ENCODE assay signal across 20 cellular contexts in the genomic region with DNA sequence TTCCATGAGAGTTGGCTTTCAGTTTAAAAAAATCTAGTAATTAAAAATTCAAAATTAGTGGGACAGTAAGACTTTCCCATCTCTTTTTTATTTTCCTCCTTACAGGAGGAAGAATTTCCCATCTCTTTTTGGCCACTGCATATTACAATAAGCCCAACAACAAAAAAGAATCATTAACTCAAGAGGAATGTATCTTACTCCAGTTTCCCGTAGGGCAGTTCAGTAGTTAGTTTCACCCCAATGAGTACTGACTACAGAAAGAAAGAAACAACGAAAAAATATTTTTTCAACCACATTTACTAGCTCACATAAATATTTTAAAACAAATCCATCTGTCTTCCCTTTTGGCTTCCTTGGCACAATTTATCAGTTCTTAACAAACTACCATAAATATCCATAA. TPM values are rescaled to one million over a fixed set of nuclear protein-coding genes. Genes with fewer than 3 reads are reported as not detected.
DNase-seq lines count a peak whose midpoint lies in the region; ATAC-seq, FAIRE-seq and TF ChIP-seq lines count a peak whose summit lies in the region.
"Had no signal": no experiment of that assay in that cellular context is flagged by ENCODE, and none has a peak within 500 bp of the region (broad histone marks: within the 10 kb centered on the region; RNA-seq: fewer than 3 reads in every experiment).

No MANE protein-coding gene starts in this region.

- H2AFZ ChIP-seq in mesenchymal stem cell (ENCODE audit: low read depth, low read length), result no peak overlapping the region

- H3K27ac ChIP-seq in A549, result peak overlapping the region in 1 of 2 experiments; percentile 48; a peak in 1 of 6 replicates
- peak overlapping the region; percentile 86 for H3K27ac ChIP-seq in mesenchymal stem cell (ENCODE audit: low read length, poor library complexity, severe bottlenecking)

- no peak for TF ChIP-seq RAD21 in A549 (conservative IDR thresholded peaks at IDR 0.05 in 1 of 2, IDR thresholded peaks at IDR 0.05 in 1 of 2)

- H3K4me1 ChIP-seq in A549 (peaks cover 47% of the 10 kb centered on the region), mesenchymal stem cell (ENCODE audit: control insufficient read depth, insufficient read depth, low read depth, low read length) (peaks cover 8% of the 10 kb centered on the region)

- H3K9ac ChIP-seq in mesenchymal stem cell (ENCODE audit: low read length), result peak overlapping the region; percentile 74

- CTCF ChIA-PET in A549 (lab: Yijun Ruan, JAX), result interaction anchor here (1.1 kb wide), 1 partner anchor 73 kb away, joined by 3 read pairs; no protein-coding TSS in a partner anchor

- H2BK12ac ChIP-seq in mesenchymal stem cell (ENCODE audit: low read length in 2 of 2), result no peak overlapping the region

- no peak for FAIRE-seq in A549 (lab: Jason Lieb, UNC)
- FAIRE-seq: H1 had no signal

- no peak overlapping the region for H3K27ac Mint-ChIP-seq in stimulated activated naive B cell treated with anti-CD40 and anti-IgM and Interleukin-4, amounts not matched to agents 10 μg/mL and 1 μg/mL and 100 μg/mL, for 72 hours
- H3K27ac Mint-ChIP-seq: CD8-positive, alpha-beta memory T cell had no signal

- H2AK5ac ChIP-seq in mesenchymal stem cell (ENCODE audit: low read length, severe bottlenecking), result no peak overlapping the region

- H4K8ac ChIP-seq in mesenchymal stem cell (ENCODE audit: low read length), result no peak overlapping the region

- no peak for TF ChIP-seq CTCF in A549 (IDR thresholded peaks at IDR 0.05)

- no peak for TF ChIP-seq POLR2A in A549 (IDR thresholded peaks at IDR 0.05; ENCODE audit: low read length)

- no peak overlapping the region for H2BK5ac ChIP-seq in mesenchymal stem cell (ENCODE audit: low read depth, low read length, poor library complexity, severe bottlenecking)

- no peak overlapping the region for H4K91ac ChIP-seq in mesenchymal stem cell (ENCODE audit: low read length)

- DNase-seq in A549 (ENCODE audit: low read depth in 1 of 2, low spot score in 1 of 2), result no peak
- peak; percentile 6 for DNase-seq in EH (ENCODE audit: low read depth)
- peak; percentile 63 for DNase-seq in glomerular visceral epithelial cell (ENCODE audit: extremely low spot score)
- no peak for DNase-seq in mesenchymal stem cell
- no peak for DNase-seq in stimulated activated naive B cell treated with anti-CD40 and anti-IgM and Interleukin-4, amounts not matched to agents 10 μg/mL and 1 μg/mL and 100 μg/mL, for 72 hours
- DNase-seq in KG1 (lab: John Stamatoyannopoulos, UW), result no peak
- no peak for DNase-seq in SIG-M5 (lab: John Stamatoyannopoulos, UW)
- DNase-seq: 8988T; CD8-positive, alpha-beta memory T cell; DMS79 treated with DMSO at 0.1 percent for 48 hours; KBM-7; NCI-H1105 treated with DMSO at 0.1 percent for 48 hours; NCI-H1694; NCI-H226; NCI-H524; NCI-H82; OCI-M1; RPMI8226 had no signal

- no peaks in the 10 kb centered on the region for H3K27me3 ChIP-seq in mesenchymal stem cell (ENCODE audit: control insufficient read depth in 1 of 2, insufficient read depth in 1 of 2, low read length in 2 of 2)

- H3K36me3 ChIP-seq in mesenchymal stem cell (ENCODE audit: control insufficient read depth in 1 of 2, insufficient read depth in 2 of 2, low read depth in 1 of 2, low read length in 2 of 2), result no peaks in the 10 kb centered on the region

- WGBS in A549 (ENCODE audit: missing lambda C conversion rate), result 33% methylated on average over 2 of the region's 2 CpGs
- 100% methylated on average over 2 of the region's 2 CpGs for WGBS in mesenchymal stem cell

- H3K14ac ChIP-seq in mesenchymal stem cell (ENCODE audit: low read length in 2 of 2), result no peak overlapping the region

- H2BK120ac ChIP-seq in mesenchymal stem cell (ENCODE audit: low read depth, low read length), result no peak overlapping the region

- H3K4me2 ChIP-seq in A549 (peak overlapping the region; percentile 57), mesenchymal stem cell (ENCODE audit: low read length, poor library complexity, severe bottlenecking) (no peak overlapping the region)

- no peak for ATAC-seq in A549
- no peak for ATAC-seq in stimulated activated naive B cell treated with anti-CD40 and anti-IgM and Interleukin-4, amounts not matched to agents 10 μg/mL and 1 μg/mL and 100 μg/mL, for 72 hours (replicated peaks)
- ATAC-seq in GM21529 (IDR thresholded peaks at IDR 0.05; ENCODE audit: unreplicated experiment), result no peak

- no peak overlapping the region for H3K23ac ChIP-seq in mesenchymal stem cell (ENCODE audit: low read length in 2 of 2)

- H3K27me3 Mint-ChIP-seq in stimulated activated naive B cell treated with anti-CD40 and anti-IgM and Interleukin-4, amounts not matched to agents 10 μg/mL and 1 μg/mL and 100 μg/mL, for 72 hours, result no peaks in the 10 kb centered on the region
- H3K27me3 Mint-ChIP-seq: CD8-positive, alpha-beta memory T cell had no signal

- peaks cover 2% of the 10 kb centered on the region for H3K79me1 ChIP-seq in mesenchymal stem cell (replicated peaks; ENCODE audit: low read length, poor library complexity, severe bottlenecking)

- H3K4me1 Mint-ChIP-seq in stimulated activated naive B cell treated with anti-CD40 and anti-IgM and Interleukin-4, amounts not matched to agents 10 μg/mL and 1 μg/mL and 100 μg/mL, for 72 hours, result peaks cover 14 to 34% of the 10 kb centered on the region in 2 donors

- TF ChIP-seq EP300 in A549 (IDR thresholded peaks at IDR 0.05), result no peak

- no peak overlapping the region for H3K4ac ChIP-seq in mesenchymal stem cell (ENCODE audit: low read depth in 1 of 2, low read length in 2 of 2)

- H3K18ac ChIP-seq in mesenchymal stem cell (ENCODE audit: low read depth in 1 of 2, low read length in 2 of 2), result no peak overlapping the region

- peaks cover 37 to 41% of the 10 kb centered on the region in 2 donors for H3K36me3 Mint-ChIP-seq in stimulated activated naive B cell treated with anti-CD40 and anti-IgM and Interleukin-4, amounts not matched to agents 10 μg/mL and 1 μg/mL and 100 μg/mL, for 72 hours

- H3K4me3 ChIP-seq in A549 (no peak overlapping the region), mesenchymal stem cell (ENCODE audit: insufficient read depth in 1 of 2, low read depth in 1 of 2, low read length in 2 of 2) (no peak overlapping the region)

- POLR2A ChIA-PET in A549 (lab: Yijun Ruan, JAX), result interaction anchor here (0.8 kb wide), 1 partner anchor 23 kb away, joined by 3 read pairs; the partner anchor contains the start of gene EEF1E1

- H3K9me3 Mint-ChIP-seq in stimulated activated naive B cell treated with anti-CD40 and anti-IgM and Interleukin-4, amounts not matched to agents 10 μg/mL and 1 μg/mL and 100 μg/mL, for 72 hours, result no peaks in the 10 kb centered on the region
- H3K9me3 Mint-ChIP-seq: CD8-positive, alpha-beta memory T cell had no signal

- H3K9me3 ChIP-seq in A549 (no peaks in the 10 kb centered on the region), mesenchymal stem cell (ENCODE audit: control insufficient read depth, low read length) (no peaks in the 10 kb centered on the region)

- H2BK15ac ChIP-seq in mesenchymal stem cell (ENCODE audit: low read depth, poor library complexity, severe bottlenecking), result no peak overlapping the region

- no peak overlapping the region for H3K4me3 Mint-ChIP-seq in stimulated activated naive B cell treated with anti-CD40 and anti-IgM and Interleukin-4, amounts not matched to agents 10 μg/mL and 1 μg/mL and 100 μg/mL, for 72 hours
- H3K4me3 Mint-ChIP-seq: CD8-positive, alpha-beta memory T cell had no signal

TF ChIP-seq in A549, 52 proteins besides CTCF, POLR2A, EP300 and RAD21 (continues in another document):
- TF ChIP-seq ZFP36 (IDR thresholded peaks at IDR 0.05; ENCODE audit: borderline replicate concordance, partially characterized antibody) (no peak), PHF8 (IDR thresholded peaks at IDR 0.05; ENCODE audit: borderline replicate concordance, low read depth) (no peak), PBX3 (IDR thresholded peaks at IDR 0.05) (no peak), EHF (CRISPR knock-in tag; IDR thresholded peaks at IDR 0.05) (no peak)
- TF ChIP-seq, protein P1, sequence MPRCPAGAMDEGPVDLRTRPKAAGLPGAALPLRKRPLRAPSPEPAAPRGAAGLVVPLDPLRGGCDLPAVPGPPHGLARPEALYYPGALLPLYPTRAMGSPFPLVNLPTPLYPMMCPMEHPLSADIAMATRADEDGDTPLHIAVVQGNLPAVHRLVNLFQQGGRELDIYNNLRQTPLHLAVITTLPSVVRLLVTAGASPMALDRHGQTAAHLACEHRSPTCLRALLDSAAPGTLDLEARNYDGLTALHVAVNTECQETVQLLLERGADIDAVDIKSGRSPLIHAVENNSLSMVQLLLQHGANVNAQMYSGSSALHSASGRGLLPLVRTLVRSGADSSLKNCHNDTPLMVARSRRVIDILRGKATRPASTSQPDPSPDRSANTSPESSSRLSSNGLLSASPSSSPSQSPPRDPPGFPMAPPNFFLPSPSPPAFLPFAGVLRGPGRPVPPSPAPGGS (IDR thresholded peaks at IDR 0.05), result no peak

RNA-seq across cellular contexts. Expression of gene BLOC1S5, which starts 14.9 kb away (rescaled TPM):
- polyA plus RNA-seq in A549 (2011; rRNA removed) (7.9 and 10.8 TPM in 2 replicates), A549 (2017; fragmentation: RNase III; extraction: RNeasy Plus Mini Kit Qiagen cat#74134 plus additional on column Dnase treatment) (8.1 to 10.2 TPM (median 8.3 TPM) in 3 replicates)
- polyA plus RNA-seq in A549 (2012; cell fraction: cytosol; rRNA removed), result 1.9 and 2.5 TPM in 2 replicates
- 0.78 and 1.2 TPM in 2 replicates for polyA plus RNA-seq in A549 (2012; cell fraction: nucleus; rRNA removed)
- 2.9 and 3.3 TPM in 2 replicates for polyA minus RNA-seq in A549 (2011; rRNA and poly(A)+ RNA removed)
- polyA plus RNA-seq in mesenchymal stem cell (2013, experiment 1 of 2), result 8.1 TPM
- polyA plus RNA-seq in mesenchymal stem cell (2013, experiment 2 of 2), result 8.3 TPM

RNA-seq across cellular contexts. Expression of gene EEF1E1, which starts 23.2 kb away (rescaled TPM):
- polyA plus RNA-seq in A549 (2011; rRNA removed), result 107 and 122 TPM in 2 replicates
- 65.0 and 75.5 TPM in 2 replicates for polyA plus RNA-seq in A549 (2012; cell fraction: cytosol; rRNA removed)
- 21.4 and 22.0 TPM in 2 replicates for polyA plus RNA-seq in A549 (2012; cell fraction: nucleus; rRNA removed)
- polyA plus RNA-seq in A549 (2017; fragmentation: RNase III; extraction: RNeasy Plus Mini Kit Qiagen cat#74134 plus additional on column Dnase treatment), result 114 to 132 TPM (median 119 TPM) in 3 replicates
- 23.0 and 24.5 TPM in 2 replicates for polyA minus RNA-seq in A549 (2011; rRNA and poly(A)+ RNA removed)
- polyA plus RNA-seq in mesenchymal stem cell (2013, experiment 1 of 2), result 35.3 TPM
- 41.3 TPM for polyA plus RNA-seq in mesenchymal stem cell (2013, experiment 2 of 2)

Comparison
In these comparisons a context has a peak if more than half of its experiments do, and no peak if none do; other contexts are left out.
1. DNase-seq: peak in EH (single experiment) and glomerular visceral epithelial cell (single experiment); none in A549 (0 of 2), mesenchymal stem cell (single experiment), stimulated activated naive B cell treated with anti-CD40 and anti-IgM and Interleukin-4, amounts not matched to agents 10 μg/mL and 1 μg/mL and 100 μg/mL, for 72 hours (single experiment), KG1 (single experiment) and SIG-M5 (single experiment).